ENCODE assay signal across 1 cellular context in the genomic region with DNA sequence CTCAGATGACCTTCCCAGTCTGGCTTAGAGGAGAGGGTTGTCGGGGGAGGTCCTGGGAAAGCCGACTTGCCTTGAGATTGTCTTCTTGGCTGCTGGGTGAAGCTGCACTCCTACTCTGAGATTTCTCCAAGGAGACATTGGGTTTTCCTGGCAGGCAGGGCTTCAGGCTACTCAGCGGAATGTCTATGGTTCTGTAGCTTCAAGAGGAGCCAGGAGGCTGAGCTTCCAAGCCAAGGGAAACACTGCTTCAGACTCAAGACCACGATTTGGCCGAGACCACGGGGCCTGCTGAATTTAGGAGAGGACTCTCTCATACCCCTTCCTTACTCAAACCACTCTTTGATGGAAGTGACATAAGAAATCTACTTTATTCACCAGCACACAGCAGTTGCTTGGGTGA.
TF ChIP-seq lines count a peak whose summit lies in the region.

No MANE protein-coding gene starts in this region.

TF ChIP-seq in SK-N-SH treated with all-trans-retinoic acid at 6 μM for 48 hours, 23 proteins besides CTCF, POLR2A, EP300 and RAD21 (continued from another document):
- TF ChIP-seq, protein P1, sequence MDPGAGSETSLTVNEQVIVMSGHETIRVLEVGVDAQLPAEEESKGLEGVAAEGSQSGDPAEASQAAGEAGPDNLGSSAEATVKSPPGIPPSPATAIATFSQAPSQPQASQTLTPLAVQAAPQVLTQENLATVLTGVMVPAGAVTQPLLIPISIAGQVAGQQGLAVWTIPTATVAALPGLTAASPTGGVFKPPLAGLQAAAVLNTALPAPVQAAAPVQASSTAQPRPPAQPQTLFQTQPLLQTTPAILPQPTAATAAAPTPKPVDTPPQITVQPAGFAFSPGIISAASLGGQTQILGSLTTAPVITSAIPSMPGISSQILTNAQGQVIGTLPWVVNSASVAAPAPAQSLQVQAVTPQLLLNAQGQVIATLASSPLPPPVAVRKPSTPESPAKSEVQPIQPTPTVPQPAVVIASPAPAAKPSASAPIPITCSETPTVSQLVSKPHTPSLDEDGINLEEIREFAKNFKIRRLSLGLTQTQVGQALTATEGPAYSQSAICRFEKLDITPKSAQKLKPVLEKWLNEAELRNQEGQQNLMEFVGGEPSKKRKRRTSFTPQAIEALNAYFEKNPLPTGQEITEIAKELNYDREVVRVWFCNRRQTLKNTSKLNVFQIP (CRISPR knock-in tag; IDR thresholded peaks at IDR 0.05; ENCODE audit: borderline replicate concordance, low read depth): no peak
